Comparison of ENCODE assay signal across 28 cellular contexts in the genomic region with DNA sequence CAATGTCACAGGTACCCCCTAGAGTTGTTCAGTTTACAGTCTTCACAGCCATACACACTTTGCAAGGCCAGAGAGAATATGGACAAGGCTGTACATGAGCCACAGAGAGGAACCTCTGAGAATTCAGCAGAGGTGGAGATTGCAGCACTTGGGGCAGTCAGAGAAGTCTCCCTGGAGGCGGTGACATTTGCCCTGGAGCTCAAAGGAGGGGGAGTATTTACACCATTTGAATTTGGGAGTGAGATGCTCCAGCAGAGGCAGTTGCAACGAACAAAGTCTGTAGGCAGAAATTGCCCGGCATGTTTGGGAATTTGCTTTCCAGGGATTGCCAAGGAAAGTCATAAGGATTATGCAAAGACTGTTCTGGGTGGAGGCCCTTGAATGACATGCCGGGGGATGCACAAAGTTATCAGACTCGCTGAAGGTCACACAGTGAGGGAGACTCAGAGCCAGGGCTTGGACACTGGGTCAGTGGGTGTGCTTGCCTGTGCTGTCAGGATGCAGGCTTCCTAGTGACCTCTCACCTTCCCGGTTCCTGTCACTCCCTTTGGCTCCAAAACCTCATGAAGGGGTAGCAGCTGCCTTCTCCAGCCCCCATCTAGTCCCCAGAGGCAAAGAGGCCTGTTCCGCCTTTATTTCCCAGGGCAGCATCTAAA.
"Had no signal": no experiment of that assay in that cellular context is flagged by ENCODE, and none has a peak within 500 bp of the region (broad histone marks: within the 10 kb centered on the region; RNA-seq: fewer than 3 reads in every experiment).

No MANE protein-coding gene starts in this region.

- H3K36me3 ChIP-seq: left lung, lower lobe of right lung, ovary, prostate gland, stomach, thoracic aorta, tibial artery, upper lobe of right lung had no signal

- H3K27me3 ChIP-seq: ovary had no signal

- H3K4me1 Mint-ChIP-seq: naive B cell; stimulated activated naive B cell treated with anti-CD40 and anti-IgM and Interleukin-4, amounts not matched to agents 10 μg/mL and 1 μg/mL and 100 μg/mL, for 72 hours had no signal

- H3K4me3 Mint-ChIP-seq: natural killer cell treated with Interleukin-12 subunit alpha and Interleukin-12 subunit beta and Interleukin-15 and Interleukin-18, amount 100 ng/mL, for 72 hours; stimulated activated naive B cell treated with anti-CD40 and anti-IgM and Interleukin-4, amounts not matched to agents 10 μg/mL and 1 μg/mL and 100 μg/mL, for 72 hours had no signal

- H3K4me1 ChIP-seq: lower lobe of right lung, prostate gland, stomach, upper lobe of right lung had no signal

- H3K27ac ChIP-seq: left lung, lower lobe of right lung, ovary, prostate gland, skin epidermis, stomach, thoracic aorta, tibial artery, upper lobe of right lung had no signal

- FAIRE-seq: islet of Langerhans, kidney had no signal

- ATAC-seq: left colon; left lung; lower lobe of right lung; natural killer cell treated with Interleukin-12 subunit alpha and Interleukin-12 subunit beta and Interleukin-15 and Interleukin-18, amount 100 ng/mL, for 72 hours; right cardiac atrium; sciatic nerve; stimulated activated naive B cell treated with anti-CD40 and anti-IgM and Interleukin-4, amounts not matched to agents 10 μg/mL and 1 μg/mL and 100 μg/mL, for 72 hours; stimulated activated naive CD8-positive, alpha-beta T cell treated with anti-CD3 and anti-CD28 coated beads, Interleukin-15, Interleukin-2, amounts not matched to agents 100 U/mL and 50 U/mL, for 24 hours; upper lobe of right lung had no signal

- H3K27ac Mint-ChIP-seq: natural killer cell treated with Interleukin-12 subunit alpha and Interleukin-12 subunit beta and Interleukin-15 and Interleukin-18, amount 100 ng/mL, for 72 hours; stimulated activated naive B cell treated with anti-CD40 and anti-IgM and Interleukin-4, amounts not matched to agents 10 μg/mL and 1 μg/mL and 100 μg/mL, for 72 hours had no signal

- H3K4me3 ChIP-seq: left lung, lower lobe of right lung, ovary, prostate gland, skin epidermis, stomach, thoracic aorta, tibial artery, upper lobe of right lung had no signal

- H3K9me3 ChIP-seq: left lung, lower lobe of right lung, ovary, prostate gland, stomach, thoracic aorta, tibial artery, upper lobe of right lung had no signal

- H3K9me3 Mint-ChIP-seq: naive B cell; natural killer cell treated with Interleukin-12 subunit alpha and Interleukin-12 subunit beta and Interleukin-15 and Interleukin-18, amount 100 ng/mL, for 72 hours; stimulated activated naive B cell treated with anti-CD40 and anti-IgM and Interleukin-4, amounts not matched to agents 10 μg/mL and 1 μg/mL and 100 μg/mL, for 72 hours had no signal

- H3K36me3 Mint-ChIP-seq: naive B cell; natural killer cell treated with Interleukin-12 subunit alpha and Interleukin-12 subunit beta and Interleukin-15 and Interleukin-18, amount 100 ng/mL, for 72 hours; stimulated activated naive B cell treated with anti-CD40 and anti-IgM and Interleukin-4, amounts not matched to agents 10 μg/mL and 1 μg/mL and 100 μg/mL, for 72 hours had no signal

- DNase-seq: head of caudate nucleus; hippocampal formation; kidney; left colon; left lung; lower lobe of right lung; mammary epithelial cell; mesenchymal stem cell; naive B cell; ovary; retina; right cardiac atrium; stimulated activated CD4-positive, alpha-beta T cell treated with anti-CD3 and anti-CD28 coated beads, Interleukin-12 subunit alpha, Interleukin-12 subunit beta, amount 100 ng/mL, for 4 hours; stimulated activated CD4-positive, alpha-beta T cell treated with anti-CD3 and anti-CD28 coated beads, Interleukin-15, amount 100 ng/mL, for 24 hours; stimulated activated CD4-positive, alpha-beta T cell treated with anti-CD3 and anti-CD28 coated beads, Interleukin-2, amount 100 ng/mL, for 24 hours; stimulated activated CD4-positive, alpha-beta T cell treated with anti-CD3 and anti-CD28 coated beads, Interleukin-4, amount 100 ng/mL, for 1 hour; stimulated activated naive B cell treated with anti-CD40 and anti-IgM and Interleukin-4, amounts not matched to agents 10 μg/mL and 1 μg/mL and 100 μg/mL, for 72 hours; stimulated activated naive CD8-positive, alpha-beta T cell treated with anti-CD3 and anti-CD28 coated beads, Interleukin-15, Interleukin-2, amounts not matched to agents 100 U/mL and 50 U/mL, for 24 hours; stomach; trophoblast cell; upper lobe of right lung had no signal
